ENCODE assay signal across 1 cellular context in the genomic region with DNA sequence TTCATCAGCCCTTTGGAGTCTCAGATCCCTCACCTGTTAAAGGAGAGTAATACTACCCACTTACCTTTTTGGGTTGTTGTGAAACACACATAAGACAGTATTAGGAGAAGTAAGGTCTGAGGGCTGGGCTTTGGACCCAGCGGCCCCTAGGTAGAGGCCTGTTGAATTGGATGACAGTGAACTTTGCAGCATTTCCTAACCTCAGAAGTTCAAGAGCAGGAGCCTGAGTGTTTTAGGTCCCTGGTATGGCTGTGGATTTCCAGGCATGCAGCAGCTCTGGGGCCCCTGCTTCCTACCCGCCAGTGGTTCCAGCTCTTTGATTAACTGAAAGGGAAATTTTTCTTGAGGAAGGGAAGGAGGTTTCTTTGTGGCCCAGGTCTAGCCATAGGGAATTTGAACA.
TF ChIP-seq lines count a peak whose summit lies in the region.

No MANE protein-coding gene starts in this region.

TF ChIP-seq in HepG2, 621 proteins besides CTCF, POLR2A, EP300 and RAD21 (continued from another document and continues in another):
- no peak for TF ChIP-seq RERE (CRISPR knock-in tag; IDR thresholded peaks at IDR 0.05; ENCODE audit: low read depth)
- TF ChIP-seq, protein P1, sequence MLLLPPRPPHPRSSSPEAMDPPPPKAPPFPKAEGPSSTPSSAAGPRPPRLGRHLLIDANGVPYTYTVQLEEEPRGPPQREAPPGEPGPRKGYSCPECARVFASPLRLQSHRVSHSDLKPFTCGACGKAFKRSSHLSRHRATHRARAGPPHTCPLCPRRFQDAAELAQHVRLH (CRISPR knock-in tag; IDR thresholded peaks at IDR 0.05; ENCODE audit: borderline replicate concordance, low read depth) = no peak
- peak; percentile 28; the same call in 1 of the 2 replicates for TF ChIP-seq ZMYM3 (CRISPR knock-in tag; IDR thresholded peaks at IDR 0.05)
- no peak for TF ChIP-seq JDP2 (CRISPR knock-in tag; IDR thresholded peaks at IDR 0.05; ENCODE audit: borderline replicate concordance)
- TF ChIP-seq, protein P2, sequence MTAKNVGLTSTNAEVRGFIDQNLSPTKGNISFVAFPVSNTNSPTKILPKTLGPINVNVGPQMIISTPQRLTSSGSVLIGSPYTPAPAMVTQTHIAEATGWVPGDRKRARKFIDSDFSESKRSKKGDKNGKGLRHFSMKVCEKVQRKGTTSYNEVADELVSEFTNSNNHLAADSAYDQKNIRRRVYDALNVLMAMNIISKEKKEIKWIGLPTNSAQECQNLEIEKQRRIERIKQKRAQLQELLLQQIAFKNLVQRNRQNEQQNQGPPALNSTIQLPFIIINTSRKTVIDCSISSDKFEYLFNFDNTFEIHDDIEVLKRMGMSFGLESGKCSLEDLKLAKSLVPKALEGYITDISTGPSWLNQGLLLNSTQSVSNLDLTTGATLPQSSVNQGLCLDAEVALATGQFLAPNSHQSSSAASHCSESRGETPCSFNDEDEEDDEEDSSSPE (CRISPR knock-in tag; IDR thresholded peaks at IDR 0.05) = no peak
- 0 out of 2 replicates have a peak, but pooled peaks have one; percentile 15 for TF ChIP-seq MIXL1 (CRISPR knock-in tag; IDR thresholded peaks at IDR 0.05)
- no peak for TF ChIP-seq SP140L (CRISPR knock-in tag; IDR thresholded peaks at IDR 0.05; ENCODE audit: borderline replicate concordance)
- TF ChIP-seq ZNF12 (CRISPR knock-in tag; IDR thresholded peaks at IDR 0.05) = no peak
- no peak for TF ChIP-seq ATF7-NPFF (CRISPR knock-in tag; IDR thresholded peaks at IDR 0.05; ENCODE audit: low read depth)
- no peak for TF ChIP-seq SMC3 (IDR thresholded peaks at IDR 0.05; ENCODE audit: low read length)
- no peak for TF ChIP-seq KDM1A (CRISPR knock-in tag; IDR thresholded peaks at IDR 0.05)
- no peak for TF ChIP-seq ZNF660 (CRISPR knock-in tag; IDR thresholded peaks at IDR 0.05; ENCODE audit: borderline replicate concordance, low read depth)
- TF ChIP-seq RELA (CRISPR knock-in tag; IDR thresholded peaks at IDR 0.05) = no peak
- TF ChIP-seq NONO (IDR thresholded peaks at IDR 0.05) = no peak
- no peak for TF ChIP-seq NONO (CRISPR knock-in tag; conservative IDR thresholded peaks at IDR 0.05)
- TF ChIP-seq NBN (conservative IDR thresholded peaks at IDR 0.05) = no peak
- TF ChIP-seq ZNF496 (CRISPR knock-in tag; IDR thresholded peaks at IDR 0.05; ENCODE audit: insufficient replicate concordance) = no peak
- TF ChIP-seq ZNF326 (CRISPR knock-in tag; IDR thresholded peaks at IDR 0.05; ENCODE audit: borderline replicate concordance) = no peak
- TF ChIP-seq, protein P3, sequence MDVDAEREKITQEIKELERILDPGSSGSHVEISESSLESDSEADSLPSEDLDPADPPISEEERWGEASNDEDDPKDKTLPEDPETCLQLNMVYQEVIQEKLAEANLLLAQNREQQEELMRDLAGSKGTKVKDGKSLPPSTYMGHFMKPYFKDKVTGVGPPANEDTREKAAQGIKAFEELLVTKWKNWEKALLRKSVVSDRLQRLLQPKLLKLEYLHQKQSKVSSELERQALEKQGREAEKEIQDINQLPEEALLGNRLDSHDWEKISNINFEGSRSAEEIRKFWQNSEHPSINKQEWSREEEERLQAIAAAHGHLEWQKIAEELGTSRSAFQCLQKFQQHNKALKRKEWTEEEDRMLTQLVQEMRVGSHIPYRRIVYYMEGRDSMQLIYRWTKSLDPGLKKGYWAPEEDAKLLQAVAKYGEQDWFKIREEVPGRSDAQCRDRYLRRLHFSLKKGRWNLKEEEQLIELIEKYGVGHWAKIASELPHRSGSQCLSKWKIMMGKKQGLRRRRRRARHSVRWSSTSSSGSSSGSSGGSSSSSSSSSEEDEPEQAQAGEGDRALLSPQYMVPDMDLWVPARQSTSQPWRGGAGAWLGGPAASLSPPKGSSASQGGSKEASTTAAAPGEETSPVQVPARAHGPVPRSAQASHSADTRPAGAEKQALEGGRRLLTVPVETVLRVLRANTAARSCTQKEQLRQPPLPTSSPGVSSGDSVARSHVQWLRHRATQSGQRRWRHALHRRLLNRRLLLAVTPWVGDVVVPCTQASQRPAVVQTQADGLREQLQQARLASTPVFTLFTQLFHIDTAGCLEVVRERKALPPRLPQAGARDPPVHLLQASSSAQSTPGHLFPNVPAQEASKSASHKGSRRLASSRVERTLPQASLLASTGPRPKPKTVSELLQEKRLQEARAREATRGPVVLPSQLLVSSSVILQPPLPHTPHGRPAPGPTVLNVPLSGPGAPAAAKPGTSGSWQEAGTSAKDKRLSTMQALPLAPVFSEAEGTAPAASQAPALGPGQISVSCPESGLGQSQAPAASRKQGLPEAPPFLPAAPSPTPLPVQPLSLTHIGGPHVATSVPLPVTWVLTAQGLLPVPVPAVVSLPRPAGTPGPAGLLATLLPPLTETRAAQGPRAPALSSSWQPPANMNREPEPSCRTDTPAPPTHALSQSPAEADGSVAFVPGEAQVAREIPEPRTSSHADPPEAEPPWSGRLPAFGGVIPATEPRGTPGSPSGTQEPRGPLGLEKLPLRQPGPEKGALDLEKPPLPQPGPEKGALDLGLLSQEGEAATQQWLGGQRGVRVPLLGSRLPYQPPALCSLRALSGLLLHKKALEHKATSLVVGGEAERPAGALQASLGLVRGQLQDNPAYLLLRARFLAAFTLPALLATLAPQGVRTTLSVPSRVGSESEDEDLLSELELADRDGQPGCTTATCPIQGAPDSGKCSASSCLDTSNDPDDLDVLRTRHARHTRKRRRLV (CRISPR knock-in tag; IDR thresholded peaks at IDR 0.05) = no peak
- TF ChIP-seq, protein P4, sequence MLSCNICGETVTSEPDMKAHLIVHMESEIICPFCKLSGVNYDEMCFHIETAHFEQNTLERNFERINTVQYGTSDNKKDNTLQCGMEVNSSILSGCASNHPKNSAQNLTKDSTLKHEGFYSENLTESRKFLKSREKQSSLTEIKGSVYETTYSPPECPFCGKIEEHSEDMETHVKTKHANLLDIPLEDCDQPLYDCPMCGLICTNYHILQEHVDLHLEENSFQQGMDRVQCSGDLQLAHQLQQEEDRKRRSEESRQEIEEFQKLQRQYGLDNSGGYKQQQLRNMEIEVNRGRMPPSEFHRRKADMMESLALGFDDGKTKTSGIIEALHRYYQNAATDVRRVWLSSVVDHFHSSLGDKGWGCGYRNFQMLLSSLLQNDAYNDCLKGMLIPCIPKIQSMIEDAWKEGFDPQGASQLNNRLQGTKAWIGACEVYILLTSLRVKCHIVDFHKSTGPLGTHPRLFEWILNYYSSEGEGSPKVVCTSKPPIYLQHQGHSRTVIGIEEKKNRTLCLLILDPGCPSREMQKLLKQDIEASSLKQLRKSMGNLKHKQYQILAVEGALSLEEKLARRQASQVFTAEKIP (CRISPR knock-in tag; IDR thresholded peaks at IDR 0.05; ENCODE audit: borderline replicate concordance) = no peak
- no peak for TF ChIP-seq RBM22 (optimal IDR thresholded peaks at IDR 0.05; ENCODE audit: low read length)
- no peak for TF ChIP-seq ZNF430 (CRISPR knock-in tag; IDR thresholded peaks at IDR 0.05)
- TF ChIP-seq TBP (CRISPR knock-in tag; IDR thresholded peaks at IDR 0.05) = no peak
- no peak for TF ChIP-seq KLF12 (CRISPR knock-in tag; IDR thresholded peaks at IDR 0.05; ENCODE audit: borderline replicate concordance)
- TF ChIP-seq KLF15 (CRISPR knock-in tag; IDR thresholded peaks at IDR 0.05; ENCODE audit: borderline replicate concordance) = no peak
- TF ChIP-seq PPARG (CRISPR knock-in tag; conservative IDR thresholded peaks at IDR 0.05) = peak; percentile 33; the same call in 1 of the 2 replicates
- no peak for TF ChIP-seq ZNF652 (CRISPR knock-in tag; IDR thresholded peaks at IDR 0.05; ENCODE audit: borderline replicate concordance, low read depth)
- TF ChIP-seq PLRG1 (conservative IDR thresholded peaks at IDR 0.05) = no peak
- no peak for TF ChIP-seq ZNF543 (CRISPR knock-in tag; IDR thresholded peaks at IDR 0.05)
- TF ChIP-seq POGZ (CRISPR knock-in tag; IDR thresholded peaks at IDR 0.05) = 0 out of 2 replicates have a peak, but pooled peaks have one; percentile 40
- TF ChIP-seq CENPT (CRISPR knock-in tag; IDR thresholded peaks at IDR 0.05; ENCODE audit: low read depth) = no peak
- TF ChIP-seq MXD1 (CRISPR knock-in tag; IDR thresholded peaks at IDR 0.05) = no peak
- TF ChIP-seq KLF16 (CRISPR knock-in tag; IDR thresholded peaks at IDR 0.05) = 0 out of 4 replicates have a peak, but pooled peaks of 1 of the 2 experiments have one; percentile 19
- TF ChIP-seq SAP130 (CRISPR knock-in tag; IDR thresholded peaks at IDR 0.05; ENCODE audit: low read depth) = peak; percentile 52
- TF ChIP-seq ZNF263 (CRISPR knock-in tag; IDR thresholded peaks at IDR 0.05) = no peak
- no peak for TF ChIP-seq ZKSCAN5 (CRISPR knock-in tag; IDR thresholded peaks at IDR 0.05)
- TF ChIP-seq, protein P5, sequence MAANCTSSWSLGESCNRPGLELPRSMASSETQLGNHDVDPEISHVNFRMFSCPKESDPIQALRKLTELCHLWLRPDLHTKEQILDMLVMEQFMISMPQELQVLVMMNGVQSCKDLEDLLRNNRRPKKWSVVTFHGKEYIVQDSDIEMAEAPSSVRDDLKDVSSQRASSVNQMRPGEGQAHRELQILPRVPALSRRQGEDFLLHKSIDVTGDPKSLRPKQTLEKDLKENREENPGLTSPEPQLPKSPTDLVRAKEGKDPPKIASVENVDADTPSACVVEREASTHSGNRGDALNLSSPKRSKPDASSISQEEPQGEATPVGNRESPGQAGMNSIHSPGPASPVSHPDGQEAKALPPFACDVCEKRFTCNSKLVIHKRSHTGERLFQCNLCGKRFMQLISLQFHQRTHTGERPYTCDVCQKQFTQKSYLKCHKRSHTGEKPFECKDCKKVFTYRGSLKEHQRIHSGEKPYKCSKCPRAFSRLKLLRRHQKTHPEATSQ (CRISPR knock-in tag; IDR thresholded peaks at IDR 0.05; ENCODE audit: borderline replicate concordance) = no peak
- no peak for TF ChIP-seq TMF1 (CRISPR knock-in tag; IDR thresholded peaks at IDR 0.05; ENCODE audit: low read depth)
- no peak; the same call in 1 of the 2 replicates for TF ChIP-seq ETV5 (CRISPR knock-in tag; IDR thresholded peaks at IDR 0.05; ENCODE audit: borderline replicate concordance)
- TF ChIP-seq GTF2F1 (IDR thresholded peaks at IDR 0.05; ENCODE audit: low read length) = no peak
- peak; percentile 40; the same call in 1 of the 2 replicates for TF ChIP-seq FOXP4 (CRISPR knock-in tag; IDR thresholded peaks at IDR 0.05)
- TF ChIP-seq ZSCAN30 (CRISPR knock-in tag; IDR thresholded peaks at IDR 0.05) = no peak
- TF ChIP-seq, protein P6, sequence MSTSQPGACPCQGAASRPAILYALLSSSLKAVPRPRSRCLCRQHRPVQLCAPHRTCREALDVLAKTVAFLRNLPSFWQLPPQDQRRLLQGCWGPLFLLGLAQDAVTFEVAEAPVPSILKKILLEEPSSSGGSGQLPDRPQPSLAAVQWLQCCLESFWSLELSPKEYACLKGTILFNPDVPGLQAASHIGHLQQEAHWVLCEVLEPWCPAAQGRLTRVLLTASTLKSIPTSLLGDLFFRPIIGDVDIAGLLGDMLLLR (CRISPR knock-in tag; IDR thresholded peaks at IDR 0.05) = no peak
